ENCODE assay signal across 13 cellular contexts in the genomic region with DNA sequence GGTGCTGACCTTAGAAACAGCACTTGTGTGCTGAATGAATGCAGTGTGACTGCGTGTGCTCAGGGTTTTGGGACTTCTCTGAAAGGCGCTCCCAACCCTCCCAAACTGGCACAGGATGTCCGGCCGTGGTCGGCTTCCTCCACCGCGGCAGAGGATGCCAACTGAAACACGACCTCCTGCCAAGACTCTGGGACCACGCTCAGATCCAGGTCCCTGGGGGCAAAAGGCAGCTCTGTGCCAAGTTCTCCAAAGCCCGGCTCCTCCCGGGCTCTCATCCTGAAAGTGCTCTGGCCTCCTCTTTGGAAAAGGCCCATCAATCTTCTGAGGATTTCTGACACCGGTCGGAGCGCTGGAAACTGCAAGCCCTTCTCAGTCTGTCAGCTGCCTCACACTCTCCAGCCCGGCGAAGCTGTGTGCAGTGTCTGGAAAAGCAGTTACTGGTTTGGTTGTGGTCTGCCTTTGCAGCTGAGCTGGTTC. TPM values are rescaled to one million over a fixed set of nuclear protein-coding genes. Genes with fewer than 3 reads are reported as not detected.
A peak's percentile ranks its signal among the peaks of the same experiment; 100 is the strongest.
DNase-seq lines count a peak whose midpoint lies in the region; ATAC-seq and TF ChIP-seq lines count a peak whose summit lies in the region.
"Had no signal": no experiment of that assay in that cellular context is flagged by ENCODE, and none has a peak within 500 bp of the region (broad histone marks: within the 10 kb centered on the region; RNA-seq: fewer than 3 reads in every experiment).

No MANE protein-coding gene starts in this region.

- no peaks in the 10 kb centered on the region for H3K36me3 ChIP-seq in colonic mucosa

- no peak overlapping the region for H3K27ac Mint-ChIP-seq in activated T-cell treated with anti-CD3 and anti-CD28 coated beads, Interleukin-2, amount 50 U/mL, for 72 hours
- H3K27ac Mint-ChIP-seq: CD4-positive, CD25-positive, alpha-beta regulatory T cell had no signal

- no peaks in the 10 kb centered on the region for H3K27me3 ChIP-seq in colonic mucosa

- peaks cover 61% of the 10 kb centered on the region for H3K27me3 Mint-ChIP-seq in activated T-cell treated with anti-CD3 and anti-CD28 coated beads, Interleukin-2, amount 50 U/mL, for 72 hours (ENCODE audit: low read depth)

- no peak overlapping the region for H3K9ac ChIP-seq in colonic mucosa (ENCODE audit: low read depth in 2 of 2, low read length in 2 of 2)
- H3K9ac ChIP-seq: KMS-11 had no signal

- H3K9me3 ChIP-seq in colonic mucosa = no peaks in the 10 kb centered on the region

- no peak for TF ChIP-seq CTCF in fibroblast of pulmonary artery (IDR thresholded peaks at IDR 0.05; ENCODE audit: low read length, missing control alignments)
- no peak for TF ChIP-seq CTCF in colonic mucosa (IDR thresholded peaks at IDR 0.05)

- no peaks in the 10 kb centered on the region for H3K4me1 Mint-ChIP-seq in activated T-cell treated with anti-CD3 and anti-CD28 coated beads, Interleukin-2, amount 50 U/mL, for 72 hours (ENCODE audit: low read depth)

- H3K9me3 Mint-ChIP-seq in activated T-cell treated with anti-CD3 and anti-CD28 coated beads, Interleukin-2, amount 50 U/mL, for 72 hours = no peaks in the 10 kb centered on the region
- H3K9me3 Mint-ChIP-seq: CD4-positive, CD25-positive, alpha-beta regulatory T cell had no signal

- no peak overlapping the region for H3K27ac ChIP-seq in colonic mucosa
- H3K27ac ChIP-seq: KMS-11, SK-N-MC had no signal

- no peaks in the 10 kb centered on the region for H3K4me1 ChIP-seq in colonic mucosa

- no peaks in the 10 kb centered on the region for H3K36me3 Mint-ChIP-seq in activated T-cell treated with anti-CD3 and anti-CD28 coated beads, Interleukin-2, amount 50 U/mL, for 72 hours (ENCODE audit: insufficient read depth in 2 of 2)
- H3K36me3 Mint-ChIP-seq: CD4-positive, CD25-positive, alpha-beta regulatory T cell had no signal

- intact Hi-C loops in sciatic nerve (cut with DNase I) (loop anchor here (10.0 kb wide), 1 partner anchor 417 kb away; no protein-coding TSS in a partner anchor), colonic mucosa (cut with DNase I) (loop anchor here (10.0 kb wide), 1 partner anchor 667 kb away; no protein-coding TSS in a partner anchor), posterior cingulate gyrus (cut with DNase I) (loop anchor here (10.0 kb wide), 1 partner anchor 97 kb away; no protein-coding TSS in a partner anchor)

- ATAC-seq in sciatic nerve = peak; percentile 82
- no peak for ATAC-seq in activated T-cell treated with anti-CD3 and anti-CD28 coated beads, Interleukin-2, amount 50 U/mL, for 72 hours (replicated peaks in 1 of 2)

- H3K4me3 Mint-ChIP-seq in activated T-cell treated with anti-CD3 and anti-CD28 coated beads, Interleukin-2, amount 50 U/mL, for 72 hours = no peak overlapping the region
- H3K4me3 Mint-ChIP-seq: CD4-positive, CD25-positive, alpha-beta regulatory T cell had no signal

- H3K4me3 ChIP-seq in fibroblast of pulmonary artery (replicated peaks; ENCODE audit: low read depth, low read length) = no peak overlapping the region
- H3K4me3 ChIP-seq in colonic mucosa = no peak overlapping the region
- H3K4me3 ChIP-seq: SK-N-MC had no signal

- DNase-seq in Daoy (ENCODE audit: low read depth) = peak; percentile 27
- peak; percentile 96 for DNase-seq in NCI-H446 treated with DMSO at 0.1 percent for 48 hours (lab: John Stamatoyannopoulos, UW)
- DNase-seq in fibroblast of pulmonary artery (ENCODE audit: low read depth) = peak; percentile 16
- peak; percentile 78 for DNase-seq in sciatic nerve (ENCODE audit: low spot score)
- DNase-seq in activated T-cell treated with anti-CD3 and anti-CD28 coated beads, Interleukin-2, amount 50 U/mL, for 72 hours = no peak
- DNase-seq in colonic mucosa = no peak
- no peak for DNase-seq in NCI-H2196 treated with DMSO at 0.1 percent for 48 hours (lab: John Stamatoyannopoulos, UW; ENCODE audit: unreplicated experiment)
- no peak for DNase-seq in posterior cingulate gyrus
- DNase-seq: activated effector memory CD4-positive, alpha-beta T cell treated with Interleukin-2 at 50 U/mL for 16 hours; CD4-positive, CD25-positive, alpha-beta regulatory T cell; NCI-H774 had no signal

RNA-seq across cellular contexts. Expression of gene ZBTB7C, which starts 32.3 kb away (rescaled TPM):
- 0.21 and 0.29 TPM in 2 replicates for total RNA-seq in Daoy (2014; rRNA removed; shearing (Covaris generic))
- total RNA-seq in sciatic nerve (44.2 TPM), colonic mucosa (10 to 100 TPM; 25.1 to 36.4 TPM)
- under 1 TPM in 1 of 2 donors, not detected in 1; 0.05 TPM for total RNA-seq in activated T-cell treated with anti-CD3 and anti-CD28 coated beads, Interleukin-2, amount 50 U/mL, for 72 hours
- total RNA-seq: CD4-positive, CD25-positive, alpha-beta regulatory T cell had no signal

Comparison
In these comparisons a context has a peak if more than half of its experiments do, and no peak if none do; other contexts are left out.
1. DNase-seq: peak in Daoy (single experiment), NCI-H446 treated with DMSO at 0.1 percent for 48 hours (single experiment), fibroblast of pulmonary artery (single experiment) and sciatic nerve (single experiment); none in activated T-cell treated with anti-CD3 and anti-CD28 coated beads, Interleukin-2, amount 50 U/mL, for 72 hours (0 of 2), colonic mucosa (single experiment), NCI-H2196 treated with DMSO at 0.1 percent for 48 hours (single experiment) and posterior cingulate gyrus (0 of 10).
2. RNA of gene ZBTB7C, which starts 32.3 kb away (total RNA-seq): 44.2 TPM in sciatic nerve (single experiment) and 25.1 to 36.4 TPM in colonic mucosa; 0.21 to 0.29 TPM in Daoy and 0.05 TPM in activated T-cell treated with anti-CD3 and anti-CD28 coated beads, Interleukin-2, amount 50 U/mL, for 72 hours; every median in the first group is over 10 times any median in the second.